ENCODE assay signal across 1 cellular context in genomic region chr5:90557391-90557790, GRCh38.
TF ChIP-seq lines count a peak whose summit lies in the region.

No MANE protein-coding gene starts in this region.

TF ChIP-seq in HCT116, 20 proteins besides CTCF, POLR2A, EP300 and RAD21:
- TF ChIP-seq POLR2AphosphoS5 (IDR thresholded peaks at IDR 0.05; ENCODE audit: low read depth, low read length) (no peak), EZH2phosphoT487 (IDR thresholded peaks at IDR 0.05; ENCODE audit: borderline replicate concordance) (no peak), ELF1 (IDR thresholded peaks at IDR 0.05; ENCODE audit: borderline replicate concordance, low read depth) (no peak), EZH2 (IDR thresholded peaks at IDR 0.05) (no peak), SP1 (IDR thresholded peaks at IDR 0.05; ENCODE audit: low read depth) (no peak), SIN3A (IDR thresholded peaks at IDR 0.05; ENCODE audit: low read depth) (no peak), ATF3 (IDR thresholded peaks at IDR 0.05) (no peak), FOSL1 (IDR thresholded peaks at IDR 0.05; ENCODE audit: low read depth) (no peak), TCF7L2 (IDR thresholded peaks at IDR 0.05; ENCODE audit: borderline replicate concordance, extremely low read depth, insufficient read depth, insufficient read length) (no peak), YY1 (IDR thresholded peaks at IDR 0.05; ENCODE audit: extremely low read depth, insufficient replicate concordance, low read depth, low read length) (no peak), EGR1 (IDR thresholded peaks at IDR 0.05; ENCODE audit: low read depth) (no peak), CBX3 (IDR thresholded peaks at IDR 0.05; ENCODE audit: low read depth) (no peak), SRF (IDR thresholded peaks at IDR 0.05; ENCODE audit: low read depth) (no peak), ZBTB33 (IDR thresholded peaks at IDR 0.05; ENCODE audit: extremely low read depth, insufficient replicate concordance, low read length) (no peak), JUND (IDR thresholded peaks at IDR 0.05) (no peak)
TF ChIP-seq in HCT116: peak in this region for 0.
